1 cellular context compared by ENCODE assay signal in genomic region chr2:100235581-100235980, GRCh38.
TF ChIP-seq lines count a peak whose summit lies in the region.

No MANE protein-coding gene starts in this region.

TF ChIP-seq in IMR-90, 13 proteins besides CTCF, POLR2A, EP300 and RAD21:
- no peak for TF ChIP-seq MXI1 (IDR thresholded peaks at IDR 0.05; ENCODE audit: borderline replicate concordance, low read depth, low read length)
